Comparison of ENCODE assay signal across 15 cellular contexts in the genomic region with DNA sequence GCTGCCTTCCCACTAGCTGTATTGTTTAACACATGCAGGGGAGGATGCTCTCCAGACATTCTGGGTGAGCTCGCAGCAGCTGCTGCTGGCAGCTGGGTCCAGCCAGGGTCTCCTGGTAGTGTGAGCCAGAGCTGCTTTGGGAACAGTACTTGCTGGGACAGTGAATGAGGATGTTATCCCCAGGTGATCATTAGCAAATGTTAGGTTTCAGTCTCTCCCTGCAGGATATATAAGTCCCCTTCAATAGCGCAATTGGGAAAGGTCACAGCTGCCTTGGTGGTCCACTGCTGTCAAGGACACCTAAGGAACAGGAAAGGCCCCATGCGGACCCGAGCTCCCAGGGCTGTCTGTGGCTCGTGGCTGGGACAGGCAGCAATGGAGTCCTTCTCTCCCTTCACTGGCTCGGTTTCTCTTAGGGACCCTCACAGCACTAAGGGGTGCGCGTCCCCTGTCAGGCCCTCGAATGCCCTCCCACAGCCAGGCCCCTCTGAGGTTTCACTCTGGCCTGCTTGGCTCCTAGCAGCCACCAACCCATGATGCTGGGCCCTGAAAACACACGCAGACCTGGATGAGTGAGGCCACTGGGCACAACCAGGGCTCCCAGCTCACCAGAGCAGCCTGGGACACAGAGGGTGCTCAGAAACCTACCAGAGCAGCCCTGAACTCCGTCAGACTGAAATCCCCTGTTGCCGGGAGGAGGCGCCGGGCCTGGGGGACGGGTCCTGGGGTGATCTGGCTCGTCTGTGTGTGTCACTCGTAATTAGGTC.
DNase-seq lines count a peak whose midpoint lies in the region; ATAC-seq and TF ChIP-seq lines count a peak whose summit lies in the region.
"Had no signal": no experiment of that assay in that cellular context is flagged by ENCODE, and none has a peak within 500 bp of the region (broad histone marks: within the 10 kb centered on the region; RNA-seq: fewer than 3 reads in every experiment).

No MANE protein-coding gene starts in this region.

- H3K4me3 ChIP-seq in heart right ventricle (no peak overlapping the region), coronary artery (no peak overlapping the region), lower lobe of right lung (no peak overlapping the region)
- H3K4me3 ChIP-seq: BLaER1 treated with 17β-estradiol and CSF1 and Interleukin-3, amounts not matched to agents 10 nM and 100 nM had no signal

- DNase-seq in heart right ventricle (no peak), cardiac septum (ENCODE audit: low spot score) (no peak), coronary artery (ENCODE audit: low spot score) (peak; percentile 69), lower lobe of right lung (no peak), GM13976 (ENCODE audit: low spot score) (no peak), A172 (ENCODE audit: low spot score) (no peak)
- DNase-seq: activated T-cell treated with anti-CD3 and anti-CD28 coated beads, Interleukin-2, amount 50 U/mL, for 1 hour; hippocampal formation; natural killer cell; NCI-H1092 treated with DMSO at 0.1 percent for 48 hours; stimulated activated CD4-positive, alpha-beta T cell treated with anti-CD3 and anti-CD28 coated beads, Interleukin-2, amount 100 ng/mL, for 24 hours had no signal

- intact Hi-C loops in heart right ventricle (cut with DNase I) (loop anchor here in 1 of 10 donors (5.0 kb wide), 1 partner anchor 175 kb away; the partner anchor contains the start of gene EGFR), cardiac septum (cut with DNase I) (loop anchor here (5.0 kb wide), 1 partner anchor 65 kb away; no protein-coding TSS in a partner anchor), lower lobe of right lung (cut with DNase I) (no loop called here)

- H3K9me3 ChIP-seq in heart right ventricle (no peaks in the 10 kb centered on the region), lower lobe of right lung (no peaks in the 10 kb centered on the region)
- H3K9me3 ChIP-seq: BLaER1 treated with 17β-estradiol and CSF1 and Interleukin-3, amounts not matched to agents 10 nM and 100 nM had no signal

- ATAC-seq in heart right ventricle (peak in 2 of 8 donors; percentile 13 to 46), lower lobe of right lung (peak in 1 of 2 donors; percentile 4), HG03432 (IDR thresholded peaks at IDR 0.05; ENCODE audit: unreplicated experiment) (no peak), HG02571 (IDR thresholded peaks at IDR 0.05; ENCODE audit: unreplicated experiment) (no peak)
- ATAC-seq: HCT116, natural killer cell had no signal

- H3K27ac ChIP-seq in heart right ventricle, result peak overlapping the region in 8 of 10 donors; percentile 7 to 68 (median 42)
- peak overlapping the region in 1 of 2 donors; percentile 36 for H3K27ac ChIP-seq in coronary artery
- peak overlapping the region; percentile 31 for H3K27ac ChIP-seq in lower lobe of right lung
- H3K27ac ChIP-seq: BLaER1 treated with 17β-estradiol and CSF1 and Interleukin-3, amounts not matched to agents 10 nM and 100 nM had no signal

- 87 to 91% methylated on average over 17 of the region's 17 CpGs for WGBS in heart right ventricle, 2 donors

- in situ Hi-C loops in GM13976 (cut with MboI; ENCODE audit: low sequenced_read_pairs, unreplicated experiment), result no loop called here

- no peak for TF ChIP-seq CTCF in heart right ventricle (IDR thresholded peaks at IDR 0.05)
- TF ChIP-seq CTCF in coronary artery (IDR thresholded peaks at IDR 0.05), result no peak
- no peak for TF ChIP-seq CTCF in lower lobe of right lung (IDR thresholded peaks at IDR 0.05)
- no peak for TF ChIP-seq CTCF in GM13976 (IDR thresholded peaks at IDR 0.05; ENCODE audit: borderline replicate concordance, control extremely low read depth, extremely low read depth, insufficient read depth, missing control alignments)

- H3K36me3 ChIP-seq in heart right ventricle (peaks cover 0 to 12% (median 0%) of the 10 kb centered on the region in 9 donors), lower lobe of right lung (peaks cover 23% of the 10 kb centered on the region)
- H3K36me3 ChIP-seq: BLaER1 treated with 17β-estradiol and CSF1 and Interleukin-3, amounts not matched to agents 10 nM and 100 nM had no signal

- no peaks in the 10 kb centered on the region for H3K27me3 ChIP-seq in heart right ventricle
- H3K27me3 ChIP-seq in lower lobe of right lung (ENCODE audit: low read depth), result no peaks in the 10 kb centered on the region
- H3K27me3 ChIP-seq: BLaER1 treated with 17β-estradiol and CSF1 and Interleukin-3, amounts not matched to agents 10 nM and 100 nM had no signal

- peaks cover 13 to 76% (median 32%) of the 10 kb centered on the region in 9 donors for H3K4me1 ChIP-seq in heart right ventricle
- H3K4me1 ChIP-seq in lower lobe of right lung, result peaks cover 39% of the 10 kb centered on the region
